ENCODE assay signal across 12 cellular contexts in genomic region chr14:81550001-81550642, GRCh38. TPM values are rescaled to one million over a fixed set of nuclear protein-coding genes. Genes with fewer than 3 reads are reported as not detected.
A peak's percentile ranks its signal among the peaks of the same experiment; 100 is the strongest.
DNase-seq lines count a peak whose midpoint lies in the region; ATAC-seq, FAIRE-seq and TF ChIP-seq lines count a peak whose summit lies in the region.
"Had no signal": no experiment of that assay in that cellular context is flagged by ENCODE, and none has a peak within 500 bp of the region (broad histone marks: within the 10 kb centered on the region; RNA-seq: fewer than 3 reads in every experiment).

No MANE protein-coding gene starts in this region.

- DNase-seq in OCI-LY7 (ENCODE audit: low spot score), result no peak
- DNase-seq in small intestine, result no peak
- DNase-seq in glutamatergic neuron, result no peak
- DNase-seq in NAMALWA (ENCODE audit: low spot score), result no peak
- no peak for DNase-seq in NCI-H82 (lab: John Stamatoyannopoulos, UW)
- DNase-seq: GOT3, thyroid gland had no signal

- TF ChIP-seq CTCF in OCI-LY7 (conservative IDR thresholded peaks at IDR 0.05; ENCODE audit: low read length) (no peak), glutamatergic neuron (IDR thresholded peaks at IDR 0.05; ENCODE audit: partially characterized antibody, unreplicated experiment) (no peak)

- H3K4me3 Mint-ChIP-seq in glutamatergic neuron (ENCODE audit: unreplicated experiment), result no peak overlapping the region

- H3K36me3 Mint-ChIP-seq in glutamatergic neuron (ENCODE audit: unreplicated experiment), result no peaks in the 10 kb centered on the region

- no peak overlapping the region for H3K4me2 ChIP-seq in OCI-LY7 (ENCODE audit: low read length)

- CTCF ChIA-PET in OCI-LY7 (lab: Charles Lee; ENCODE audit: unreplicated experiment), result interaction anchor here (0.6 kb wide), 1 partner anchor 96 kb away, joined by 3 read pairs; no protein-coding TSS in a partner anchor

- no TSS peak for BruUV-seq in OCI-LY7 (replicated peaks; lab: Mats Ljungman, UMichigan)

- H3K4me1 ChIP-seq in OCI-LY7 (ENCODE audit: insufficient read depth, low read length, poor library complexity, severe bottlenecking), result no peaks in the 10 kb centered on the region
- H3K4me1 ChIP-seq in small intestine (ENCODE audit: control insufficient read depth in 2 of 2, insufficient read depth in 1 of 2, low read depth in 1 of 2, low read length in 1 of 2), result no peaks in the 10 kb centered on the region
- H3K4me1 ChIP-seq: parathyroid adenoma had no signal

- H3K27me3 Mint-ChIP-seq in glutamatergic neuron (ENCODE audit: unreplicated experiment), result peaks cover 3% of the 10 kb centered on the region

- H3K9me3 ChIP-seq in OCI-LY7 (ENCODE audit: low read length) (no peaks in the 10 kb centered on the region), small intestine (ENCODE audit: control insufficient read depth, low read depth) (no peaks in the 10 kb centered on the region)
- H3K9me3 ChIP-seq: thyroid gland had no signal

- H4K20me1 ChIP-seq in OCI-LY7 (ENCODE audit: insufficient read depth, low read length), result no peaks in the 10 kb centered on the region

- H3K27me3 ChIP-seq in small intestine (ENCODE audit: control insufficient read depth in 2 of 2, insufficient read depth in 2 of 2, low read length in 2 of 2), result no peaks in the 10 kb centered on the region
- H3K27me3 ChIP-seq: thyroid gland had no signal

- intact Hi-C loops in OCI-LY7 (cut with micrococcal nuclease; ENCODE audit: unreplicated experiment), result no loop called here

- H3K36me3 ChIP-seq in OCI-LY7 (ENCODE audit: insufficient read depth, low read length) (no peaks in the 10 kb centered on the region), small intestine (ENCODE audit: control insufficient read depth in 2 of 2, insufficient read depth in 2 of 2, low read length in 2 of 2) (no peaks in the 10 kb centered on the region)
- H3K36me3 ChIP-seq: thyroid gland had no signal

- no peak overlapping the region for H3K27ac ChIP-seq in OCI-LY7 (ENCODE audit: low read depth, low read length, poor library complexity, severe bottlenecking)
- no peak overlapping the region for H3K27ac ChIP-seq in small intestine (ENCODE audit: low read depth in 1 of 2, low read length in 1 of 2)
- H3K27ac ChIP-seq: parathyroid adenoma, thyroid gland had no signal

- peak; percentile 95 for ATAC-seq in GM18861 (IDR thresholded peaks at IDR 0.05; ENCODE audit: unreplicated experiment)
- ATAC-seq in GM21360 (IDR thresholded peaks at IDR 0.05; ENCODE audit: unreplicated experiment), result peak; percentile 94
- peak; percentile 86 for ATAC-seq in HG02981 (IDR thresholded peaks at IDR 0.05; ENCODE audit: unreplicated experiment)

- H3K79me2 ChIP-seq in OCI-LY7 (ENCODE audit: insufficient read depth, low read depth, low read length), result no peaks in the 10 kb centered on the region
- H3K79me2 ChIP-seq: parathyroid adenoma had no signal

- no peak for FAIRE-seq in small intestine (lab: Jason Lieb, UNC)
- FAIRE-seq: bronchial epithelial cell had no signal

- WGBS in small intestine, 3 donors, result 50 to 64% (median 62%) methylated on average over 4 of the region's 4 CpGs

- no peaks in the 10 kb centered on the region for H3K9me2 ChIP-seq in OCI-LY7 (ENCODE audit: insufficient read depth, low read length)

- H3K4me1 Mint-ChIP-seq in glutamatergic neuron (ENCODE audit: low read depth, unreplicated experiment), result no peaks in the 10 kb centered on the region

- H3K27ac Mint-ChIP-seq in glutamatergic neuron (ENCODE audit: unreplicated experiment), result no peak overlapping the region

- POLR2A ChIA-PET in OCI-LY7 (lab: Charles Lee), result interaction anchor here (0.8 kb wide), 1 partner anchor 16 kb away, joined by 3 read pairs; the partner anchor contains the start of gene SEL1L

- H2AFZ ChIP-seq in OCI-LY7 (ENCODE audit: low read length), result peak overlapping the region; percentile 74
- H2AFZ ChIP-seq: parathyroid adenoma had no signal

- no peak overlapping the region for H3K4me3 ChIP-seq in OCI-LY7 (ENCODE audit: low read depth, low read length, poor library complexity, severe bottlenecking)
- no peak overlapping the region for H3K4me3 ChIP-seq in small intestine (ENCODE audit: low read depth in 1 of 2, low read length in 2 of 2)
- H3K4me3 ChIP-seq: thyroid gland had no signal

- peaks cover 2% of the 10 kb centered on the region for H3K9me3 Mint-ChIP-seq in glutamatergic neuron (ENCODE audit: unreplicated experiment)

RNA-seq across cellular contexts. Expression of gene SEL1L, which starts 16.5 kb away (rescaled TPM):
- 58.3 and 68.8 TPM in 2 replicates for total RNA-seq in OCI-LY7 (2014; rRNA removed; shearing (Covaris generic))
- total RNA-seq in OCI-LY7 (2022), result 185 and 195 TPM in 2 replicates
- 10 to 100 TPM in 1 of 3 donors, 1 to 10 TPM in 2; 7.4 to 22.3 (median 8.6) TPM for polyA plus RNA-seq in small intestine
- 43.1 TPM for total RNA-seq in glutamatergic neuron (ENCODE audit: unreplicated experiment)
